ENCODE assay signal across 8 cellular contexts in genomic region chr11:66115638-66116410, GRCh38. TPM values are rescaled to one million over a fixed set of nuclear protein-coding genes. Genes with fewer than 3 reads are reported as not detected.
DNase-seq lines count a peak whose midpoint lies in the region; ATAC-seq and TF ChIP-seq lines count a peak whose summit lies in the region.

No MANE protein-coding gene starts in this region.

- CTCF ChIA-PET in activated CD4-positive, alpha-beta memory T cell treated with anti-CD3 and anti-CD28 coated beads for 36 hours (lab: Charles Lee) = interaction anchor here (0.7 to 4.4 kb wide), 12 partner anchors 8 to 166 kb away, joined by 3 to 24 read pairs (median 6); no protein-coding TSS in a partner anchor

- no peaks in the 10 kb centered on the region for H3K9me3 ChIP-seq in neutrophil
- no peaks in the 10 kb centered on the region for H3K9me3 ChIP-seq in GM23248 (ENCODE audit: low read depth)

- peaks cover 90% of the 10 kb centered on the region for H3K4me1 Mint-ChIP-seq in activated CD4-positive, alpha-beta memory T cell treated with anti-CD3 and anti-CD28 coated beads for 36 hours (ENCODE audit: low read depth)

- H3K9ac ChIP-seq in GM23248 = no peak overlapping the region

- H3K36me3 ChIP-seq in neutrophil (no peaks in the 10 kb centered on the region), GM23248 (ENCODE audit: low read depth) (no peaks in the 10 kb centered on the region)

- H3K27ac ChIP-seq in neutrophil (peak overlapping the region; percentile 0), GM23248 (no peak overlapping the region)

- no peaks in the 10 kb centered on the region for H3K9me2 ChIP-seq in GM23248 (ENCODE audit: insufficient read depth)

- no peak for DNase-seq in activated CD4-positive, alpha-beta memory T cell treated with anti-CD3 and anti-CD28 coated beads for 36 hours
- DNase-seq in GM23248 = no peak
- DNase-seq in NAMALWA (ENCODE audit: low spot score) = no peak
- no peak for DNase-seq in NCI-H345 treated with DMSO at 0.1 percent for 48 hours (lab: John Stamatoyannopoulos, UW; ENCODE audit: unreplicated experiment)

- intact Hi-C loops in activated CD4-positive, alpha-beta memory T cell treated with anti-CD3 and anti-CD28 coated beads for 36 hours (cut with micrococcal nuclease) = loop anchor here (1.0 kb wide), 1 partner anchor 10 kb away; no protein-coding TSS in a partner anchor

- peaks cover 69% of the 10 kb centered on the region for H3F3A ChIP-seq in GM23248 (ENCODE audit: insufficient read depth)

- ATAC-seq in HG02763 (IDR thresholded peaks at IDR 0.05; ENCODE audit: unreplicated experiment) (peak; percentile 57), HG02571 (IDR thresholded peaks at IDR 0.05; ENCODE audit: unreplicated experiment) (no peak)

- TF ChIP-seq POLR2A in GM18526 (IDR thresholded peaks at IDR 0.05; ENCODE audit: extremely low read depth, insufficient read length) = peak; percentile 15

- no peak overlapping the region for H2AFZ ChIP-seq in GM23248

- H3K4me2 ChIP-seq in GM23248 (ENCODE audit: unreplicated experiment) = no peak overlapping the region

- H3K27me3 ChIP-seq in neutrophil (no peaks in the 10 kb centered on the region), GM23248 (replicated peaks; ENCODE audit: insufficient read depth) (no peaks in the 10 kb centered on the region)

- H4K20me1 ChIP-seq in GM23248 (ENCODE audit: insufficient read depth) = 0 out of 2 replicates have a peak, but pooled peaks cover 4% of the 10 kb centered on the region

- no peaks in the 10 kb centered on the region for H3K27me3 Mint-ChIP-seq in activated CD4-positive, alpha-beta memory T cell treated with anti-CD3 and anti-CD28 coated beads for 36 hours

- H3K36me3 Mint-ChIP-seq in activated CD4-positive, alpha-beta memory T cell treated with anti-CD3 and anti-CD28 coated beads for 36 hours = peaks cover under 1% of the 10 kb centered on the region

- no peak overlapping the region for H3K4me3 ChIP-seq in neutrophil (ENCODE audit: low read depth in 1 of 2, low read length in 1 of 2)
- H3K4me3 ChIP-seq in GM23248 = no peak overlapping the region

- POLR2A ChIA-PET in activated CD4-positive, alpha-beta memory T cell treated with anti-CD3 and anti-CD28 coated beads for 36 hours (lab: Charles Lee) = interaction anchor here (0.6 to 1.9 kb wide), 6 partner anchors 10 to 499 kb away, joined by 3 to 6 read pairs (median 3); no protein-coding TSS in a partner anchor

- peaks cover 18 to 35% of the 10 kb centered on the region in 2 experiments for H3K4me1 ChIP-seq in neutrophil (ENCODE audit: control insufficient read depth in 1 of 2, insufficient read depth in 1 of 2, low read depth in 1 of 2, low read length in 1 of 2)
- peaks cover 89% of the 10 kb centered on the region for H3K4me1 ChIP-seq in GM23248 (ENCODE audit: insufficient read depth)

- no peak for TF ChIP-seq CTCF in neutrophil (IDR thresholded peaks at IDR 0.05)

- peak overlapping the region; percentile 81 for H3K27ac Mint-ChIP-seq in activated CD4-positive, alpha-beta memory T cell treated with anti-CD3 and anti-CD28 coated beads for 36 hours

- WGBS in GM23248 (ENCODE audit: low coverage in 1 of 2, low lambda C conversion rate in 2 of 2, missing lambda C conversion rate in 2 of 2), 2 experiments = 93 to 95% methylated on average over 10 of the region's 10 CpGs

- H3K79me2 ChIP-seq in GM23248 (ENCODE audit: insufficient read depth) = peaks cover 88% of the 10 kb centered on the region

- in situ Hi-C loops in GM23248 (cut with MboI) = no loop called here

- H3K9me3 Mint-ChIP-seq in activated CD4-positive, alpha-beta memory T cell treated with anti-CD3 and anti-CD28 coated beads for 36 hours = no peaks in the 10 kb centered on the region

- H3K4me3 Mint-ChIP-seq in activated CD4-positive, alpha-beta memory T cell treated with anti-CD3 and anti-CD28 coated beads for 36 hours = peak overlapping the region; percentile 70

RNA-seq across cellular contexts. Expression of gene PACS1, which starts 45.8 kb away (rescaled TPM):
- total RNA-seq in activated CD4-positive, alpha-beta memory T cell treated with anti-CD3 and anti-CD28 coated beads for 36 hours = 10 to 100 TPM; 82.0 to 84.1 TPM
- 44.6 and 48.9 TPM in 2 replicates for total RNA-seq in GM23248 (2014; rRNA removed; shearing (Covaris generic))
- polyA plus RNA-seq in GM23248 (2016; fragmentation: Nextera tagmentation; extraction: Ambion mirVana) = 33.2 and 36.0 TPM in 2 replicates
